ENCODE assay signal across 9 cellular contexts in the genomic region with DNA sequence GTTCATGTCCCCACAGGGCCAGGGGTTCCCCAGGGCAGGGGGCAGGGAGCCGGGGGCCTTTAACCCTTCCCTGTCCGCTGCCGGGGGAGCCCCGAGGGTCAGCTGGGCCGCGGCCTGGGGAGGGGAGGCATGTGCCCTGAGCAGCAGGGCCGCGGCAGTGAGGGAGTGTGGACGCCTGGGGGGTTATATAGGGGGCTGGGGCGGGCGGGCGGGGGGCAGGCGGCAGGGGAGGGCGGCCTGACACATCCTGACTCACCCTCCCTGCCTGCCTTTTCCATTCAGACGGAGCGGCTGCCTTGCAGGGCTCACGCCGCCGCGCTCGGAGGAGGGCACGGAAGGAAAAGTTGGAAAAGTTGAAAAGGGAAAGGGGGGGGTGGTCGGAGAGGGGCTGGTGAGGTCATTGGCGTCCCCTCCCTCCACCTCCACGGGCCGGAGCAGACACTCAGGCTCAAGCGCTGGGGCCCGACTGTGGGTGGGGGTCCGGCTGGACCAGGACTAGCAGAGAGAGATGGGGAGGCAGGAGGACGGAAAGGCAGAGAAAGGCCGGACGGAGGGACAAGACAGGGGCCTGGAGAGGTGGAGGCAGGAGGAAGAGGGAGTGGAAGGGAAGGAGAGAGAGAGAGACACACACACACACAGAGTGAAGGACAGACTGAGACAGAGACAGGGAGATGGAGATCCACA. TPM values are rescaled to one million over a fixed set of nuclear protein-coding genes. Genes with fewer than 3 reads are reported as not detected.
A peak's percentile ranks its signal among the peaks of the same experiment; 100 is the strongest.
DNase-seq lines count a peak whose midpoint lies in the region; ATAC-seq and TF ChIP-seq lines count a peak whose summit lies in the region.
"Had no signal": no experiment of that assay in that cellular context is flagged by ENCODE, and none has a peak within 500 bp of the region (broad histone marks: within the 10 kb centered on the region; RNA-seq: fewer than 3 reads in every experiment).

A gene (minus strand): TSS at position 159 of the 684 bp plus-strand sequence. CDS start 153 bp downstream, at position 6.

- ATAC-seq in activated T-cell treated with anti-CD3 and anti-CD28 coated beads, Interleukin-2, amount 50 U/mL, for 4 hours, result peak; percentile 23 to 32
- no peak for ATAC-seq in activated B cell treated with CpG ODN at 0.5 μM for 24 hours (ENCODE audit: low read depth)
- ATAC-seq in HG03039 (IDR thresholded peaks at IDR 0.05; ENCODE audit: unreplicated experiment), result no peak

- H3K9me3 Mint-ChIP-seq in activated T-cell treated with anti-CD3 and anti-CD28 coated beads, Interleukin-2, amount 50 U/mL, for 4 hours, result no peaks in the 10 kb centered on the region
- H3K9me3 Mint-ChIP-seq in activated B cell treated with CpG ODN at 0.5 μM for 24 hours (no peaks in the 10 kb centered on the region), glutamatergic neuron (ENCODE audit: unreplicated experiment) (peaks cover 12% of the 10 kb centered on the region)

- POLR2A ChIA-PET in activated B cell treated with CpG ODN at 0.5 μM for 24 hours (lab: Charles Lee), result no interaction called here

- H3K27me3 Mint-ChIP-seq in activated T-cell treated with anti-CD3 and anti-CD28 coated beads, Interleukin-2, amount 50 U/mL, for 4 hours (ENCODE audit: low read depth), result peaks cover 56% of the 10 kb centered on the region
- H3K27me3 Mint-ChIP-seq in activated B cell treated with CpG ODN at 0.5 μM for 24 hours (peaks cover 41% of the 10 kb centered on the region), glutamatergic neuron (ENCODE audit: unreplicated experiment) (peaks cover 7% of the 10 kb centered on the region)

- H3K27ac ChIP-seq in stomach, result peak within 1 kb of the TSS in 3 of 5 donors; percentile 43 to 64 (median 55)

- no peaks in the 10 kb centered on the region for H3K9me3 ChIP-seq in stomach

- intact Hi-C loops in activated B cell treated with CpG ODN at 0.5 μM for 24 hours (cut with micrococcal nuclease), result no loop called here
- intact Hi-C loops in stomach (cut with DNase I; ENCODE audit: low total_unique reads), result no loop called here

- no peak for DNase-seq in activated T-cell treated with anti-CD3 and anti-CD28 coated beads, Interleukin-2, amount 50 U/mL, for 4 hours
- DNase-seq in activated T-cell treated with anti-CD3 and anti-CD28 coated beads, Interleukin-2, amount 50 U/mL, for 48 hours, result no peak
- no peak for DNase-seq in activated B cell treated with CpG ODN at 0.5 μM for 24 hours
- no peak for DNase-seq in glutamatergic neuron
- DNase-seq in stomach, result no peak
- no peak for DNase-seq in NCI-H1092 treated with DMSO at 0.1 percent for 48 hours (lab: John Stamatoyannopoulos, UW)
- DNase-seq in ureter (ENCODE audit: low spot score), result no peak
- DNase-seq: hippocampal formation had no signal

- no peak for TF ChIP-seq CTCF in activated B cell treated with CpG ODN at 0.5 μM for 24 hours (IDR thresholded peaks at IDR 0.05)
- TF ChIP-seq CTCF in glutamatergic neuron (IDR thresholded peaks at IDR 0.05; ENCODE audit: partially characterized antibody, unreplicated experiment), result no peak
- TF ChIP-seq CTCF in stomach (IDR thresholded peaks at IDR 0.05), result no peak

- H3K4me3 ChIP-seq in stomach, result peak within 1 kb of the TSS; percentile 23 to 42 (median 37)

- CTCF ChIA-PET in activated B cell treated with CpG ODN at 0.5 μM for 24 hours (lab: Charles Lee), result no interaction called here

- no peak for TF ChIP-seq EP300 in stomach (IDR thresholded peaks at IDR 0.05)

- peaks cover 20 to 33% (median 26%) of the 10 kb centered on the region in 4 donors for H3K4me1 ChIP-seq in stomach

- no peak for TF ChIP-seq POLR2A in stomach (IDR thresholded peaks at IDR 0.05)

- H3K36me3 ChIP-seq in stomach, result no peaks in the 10 kb centered on the region

- H3K27me3 ChIP-seq in stomach, result peaks cover 26 to 98% (median 80%) of the 10 kb centered on the region in 3 donors

- peak within 1 kb of the TSS; percentile 58 for H3K4me3 Mint-ChIP-seq in activated T-cell treated with anti-CD3 and anti-CD28 coated beads, Interleukin-2, amount 50 U/mL, for 4 hours
- H3K4me3 Mint-ChIP-seq in activated B cell treated with CpG ODN at 0.5 μM for 24 hours, result peak within 1 kb of the TSS; percentile 68
- H3K4me3 Mint-ChIP-seq in glutamatergic neuron (ENCODE audit: unreplicated experiment), result peak within 1 kb of the TSS; percentile 89

- no peak within 1 kb of the TSS for H3K27ac Mint-ChIP-seq in activated B cell treated with CpG ODN at 0.5 μM for 24 hours
- H3K27ac Mint-ChIP-seq in glutamatergic neuron (ENCODE audit: unreplicated experiment), result peak within 1 kb of the TSS; percentile 68

- H3K4me1 Mint-ChIP-seq in activated T-cell treated with anti-CD3 and anti-CD28 coated beads, Interleukin-2, amount 50 U/mL, for 4 hours (ENCODE audit: low read depth), result peaks cover 8% of the 10 kb centered on the region
- peaks cover 14% of the 10 kb centered on the region for H3K4me1 Mint-ChIP-seq in activated B cell treated with CpG ODN at 0.5 μM for 24 hours
- peaks cover 14% of the 10 kb centered on the region for H3K4me1 Mint-ChIP-seq in glutamatergic neuron (ENCODE audit: low read depth, unreplicated experiment)

- no peaks in the 10 kb centered on the region for H3K36me3 Mint-ChIP-seq in activated T-cell treated with anti-CD3 and anti-CD28 coated beads, Interleukin-2, amount 50 U/mL, for 4 hours (ENCODE audit: insufficient read depth)
- H3K36me3 Mint-ChIP-seq in activated B cell treated with CpG ODN at 0.5 μM for 24 hours (ENCODE audit: low read depth) (no peaks in the 10 kb centered on the region), glutamatergic neuron (ENCODE audit: unreplicated experiment) (no peaks in the 10 kb centered on the region)

- 3 to 8% (median 7%) methylated on average over 27 to 32 of the region's 32 CpGs for WGBS in stomach, 5 donors

RNA-seq across cellular contexts. Expression of the gene that starts here (rescaled TPM):
- under 1 TPM; 0.18 to 0.46 (median 0.35) TPM for total RNA-seq in activated T-cell treated with anti-CD3 and anti-CD28 coated beads, Interleukin-2, amount 50 U/mL, for 4 hours
- total RNA-seq in activated B cell treated with CpG ODN at 0.5 μM for 24 hours (not detected in 2 replicates), glutamatergic neuron (ENCODE audit: unreplicated experiment) (18.1 TPM), stomach (1 to 10 TPM in 2 of 5 donors, not detected in 3; 1.3 TPM), ureter (not detected)
- 10 to 100 TPM in 1 of 3 donors, 1 to 10 TPM in 2; 1.0 to 17.4 (median 1.4) TPM for polyA plus RNA-seq in stomach

Comparison
In these comparisons a context has a peak if more than half of its experiments do, and no peak if none do; other contexts are left out.
1. Peak in ATAC-seq in activated T-cell treated with anti-CD3 and anti-CD28 coated beads, Interleukin-2, amount 50 U/mL, for 4 hours; RNA of the gene not detected or under 1 TPM.